In the genomic region with DNA sequence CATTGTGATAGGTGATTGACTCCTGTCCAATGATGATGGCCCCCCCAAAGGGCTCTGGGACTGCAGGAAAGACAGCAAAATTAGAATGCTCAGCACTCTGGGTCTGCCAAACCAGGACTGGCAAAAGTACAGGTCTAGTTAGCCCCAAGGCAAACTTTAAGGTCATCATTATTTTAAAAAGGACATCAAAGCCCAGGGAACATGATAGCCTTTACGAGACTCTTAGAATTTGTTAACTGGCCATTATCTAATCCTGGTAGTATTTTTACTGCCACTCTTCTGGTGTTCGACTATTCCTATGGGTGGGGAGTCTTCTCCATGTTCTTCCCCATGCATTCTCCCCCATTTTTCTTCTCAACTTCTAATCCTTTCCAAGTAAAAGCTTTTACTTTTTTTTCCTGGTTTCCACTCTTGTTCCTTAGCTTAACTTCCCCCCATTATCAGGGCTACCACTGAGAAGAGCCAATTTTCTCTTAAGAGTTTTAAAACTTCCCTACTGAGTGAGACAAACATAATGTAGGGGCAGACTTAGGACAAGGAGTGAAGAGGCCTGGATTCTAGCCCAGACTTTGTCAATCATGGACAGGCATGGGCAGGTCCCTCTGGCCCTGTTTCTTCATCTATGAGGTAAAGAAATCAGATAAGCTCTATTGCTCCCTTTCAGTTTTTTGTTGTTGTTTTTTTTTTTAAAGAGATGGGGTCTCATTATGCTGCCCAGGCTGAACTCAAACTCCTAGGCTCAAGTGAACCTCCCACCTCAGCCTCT, we compare ENCODE assay signal across 20 cellular contexts. TPM values are rescaled to one million over a fixed set of nuclear protein-coding genes. Genes with fewer than 3 reads are reported as not detected.
DNase-seq lines count a peak whose midpoint lies in the region; ATAC-seq and TF ChIP-seq lines count a peak whose summit lies in the region.
"Had no signal": no experiment of that assay in that cellular context is flagged by ENCODE, and none has a peak within 500 bp of the region (broad histone marks: within the 10 kb centered on the region; RNA-seq: fewer than 3 reads in every experiment).

No MANE protein-coding gene starts in this region.

- peaks cover 31% of the 10 kb centered on the region for H3K4me1 Mint-ChIP-seq in activated CD4-positive, alpha-beta memory T cell treated with anti-CD3 and anti-CD28 coated beads, Interleukin-2, amount 10 ng/mL, durations not matched to agents 7 days and 5 days

- no peak overlapping the region for H3K4me3 ChIP-seq in right atrium auricular region
- no peak overlapping the region for H3K4me3 ChIP-seq in uterus
- H3K4me3 ChIP-seq: esophagus squamous epithelium, tibial nerve had no signal

- CTCF ChIA-PET in activated CD4-positive, alpha-beta memory T cell treated with anti-CD3 and anti-CD28 coated beads, Interleukin-2, amount 10 ng/mL, durations not matched to agents 7 days and 5 days (lab: Charles Lee), result interaction anchor here (0.8 to 1.0 kb wide), 2 partner anchors 10 to 31 kb away, joined by 3 read pairs; a partner anchor contains a TSS

- H3K9me3 Mint-ChIP-seq in activated CD4-positive, alpha-beta memory T cell treated with anti-CD3 and anti-CD28 coated beads, Interleukin-2, amount 10 ng/mL, durations not matched to agents 7 days and 5 days, result no peaks in the 10 kb centered on the region
- H3K9me3 Mint-ChIP-seq: activated naive CD8-positive, alpha-beta T cell treated with anti-CD3 and anti-CD28 coated beads, Interleukin-2, amount 10 ng/mL, durations not matched to agents 7 days and 5 days; T-helper 1 cell treated with Interleukin-12 subunit alpha and Interleukin-12 subunit beta and Interleukin-4 antibody, amounts not matched to agents 30 μg/mL and 1 μg/mL, for 36 hours had no signal

- ATAC-seq in Right ventricle myocardium inferior (peak; percentile 67), left ventricle myocardium superior (peak; percentile 73)
- ATAC-seq: activated CD4-positive, CD25-positive, alpha-beta regulatory T cell treated with anti-CD3 and anti-CD28 coated beads, Interleukin-2, amount 50 U/mL, for 24 hours; sciatic nerve had no signal

- POLR2A ChIA-PET in activated CD4-positive, alpha-beta memory T cell treated with anti-CD3 and anti-CD28 coated beads, Interleukin-2, amount 10 ng/mL, durations not matched to agents 7 days and 5 days (lab: Charles Lee), result interaction anchor here (0.6 kb wide), 1 partner anchor 71 kb away, joined by 3 read pairs; no protein-coding TSS in a partner anchor

- DNase-seq in Right ventricle myocardium inferior (ENCODE audit: missing footprints), result no peak
- no peak for DNase-seq in right atrium auricular region (ENCODE audit: low spot score)
- peak in 1 of 61 donors; percentile 10 for DNase-seq in caudate nucleus (lab: John Stamatoyannopoulos, UW)
- DNase-seq in left ventricle myocardium superior, result no peak
- no peak for DNase-seq in NCI-H748 treated with DMSO at 0.1 percent for 48 hours (lab: John Stamatoyannopoulos, UW)
- no peak for DNase-seq in UCSD-AML1 (lab: John Stamatoyannopoulos, UW; ENCODE audit: unreplicated experiment)
- DNase-seq in activated CD4-positive, alpha-beta memory T cell treated with anti-CD3 and anti-CD28 coated beads, Interleukin-2, amount 10 ng/mL, durations not matched to agents 7 days and 5 days, result no peak
- DNase-seq in uterus, result no peak
- DNase-seq: activated naive CD8-positive, alpha-beta T cell treated with anti-CD3 and anti-CD28 coated beads, Interleukin-2, amount 10 ng/mL, durations not matched to agents 7 days and 5 days; COR-L47; esophagus squamous epithelium; GDM1; NCI-H524; stimulated activated CD4-positive, alpha-beta T cell treated with anti-CD3 and anti-CD28 coated beads, Interleukin-4, amount 100 ng/mL, for 24 hours had no signal

- H3K27ac ChIP-seq in right atrium auricular region (no peak overlapping the region), caudate nucleus (ENCODE audit: low read depth, low read length) (peak overlapping the region; percentile 27), uterus (no peak overlapping the region)
- H3K27ac ChIP-seq: KMS-11, tibial nerve had no signal

- H3K36me3 ChIP-seq in right atrium auricular region, result peaks cover 75% of the 10 kb centered on the region
- H3K36me3 ChIP-seq in uterus, result no peaks in the 10 kb centered on the region

- H3K4me3 Mint-ChIP-seq in activated CD4-positive, alpha-beta memory T cell treated with anti-CD3 and anti-CD28 coated beads, Interleukin-2, amount 10 ng/mL, durations not matched to agents 7 days and 5 days, result no peak overlapping the region
- H3K4me3 Mint-ChIP-seq: activated naive CD8-positive, alpha-beta T cell treated with anti-CD3 and anti-CD28 coated beads, Interleukin-2, amount 10 ng/mL, durations not matched to agents 7 days and 5 days; T-helper 1 cell treated with Interleukin-12 subunit alpha and Interleukin-12 subunit beta and Interleukin-4 antibody, amounts not matched to agents 30 μg/mL and 1 μg/mL, for 36 hours had no signal

- H3K4me1 ChIP-seq in right atrium auricular region (peaks cover 0 to 17% of the 10 kb centered on the region in 2 donors), uterus (no peaks in the 10 kb centered on the region)

- H3K36me3 Mint-ChIP-seq in activated CD4-positive, alpha-beta memory T cell treated with anti-CD3 and anti-CD28 coated beads, Interleukin-2, amount 10 ng/mL, durations not matched to agents 7 days and 5 days (ENCODE audit: low read depth), result peaks cover 73% of the 10 kb centered on the region

- H3K27me3 ChIP-seq in right atrium auricular region (no peaks in the 10 kb centered on the region), uterus (no peaks in the 10 kb centered on the region)
- H3K27me3 ChIP-seq: esophagus squamous epithelium, tibial nerve had no signal

- TF ChIP-seq CTCF in right atrium auricular region (IDR thresholded peaks at IDR 0.05) (no peak), uterus (IDR thresholded peaks at IDR 0.05) (no peak)

- no peak for TF ChIP-seq POLR2A in uterus (IDR thresholded peaks at IDR 0.05)

- intact Hi-C loops in Right ventricle myocardium inferior (cut with DNase I) (no loop called here), left ventricle myocardium superior (cut with micrococcal nuclease) (no loop called here), uterus (cut with DNase I; ENCODE audit: low total_unique reads) (no loop called here)

- H3K9me3 ChIP-seq in right atrium auricular region, result no peaks in the 10 kb centered on the region
- no peaks in the 10 kb centered on the region for H3K9me3 ChIP-seq in uterus
- H3K9me3 ChIP-seq: esophagus squamous epithelium, tibial nerve had no signal

- no peaks in the 10 kb centered on the region for H3K27me3 Mint-ChIP-seq in activated CD4-positive, alpha-beta memory T cell treated with anti-CD3 and anti-CD28 coated beads, Interleukin-2, amount 10 ng/mL, durations not matched to agents 7 days and 5 days
- H3K27me3 Mint-ChIP-seq: activated naive CD8-positive, alpha-beta T cell treated with anti-CD3 and anti-CD28 coated beads, Interleukin-2, amount 10 ng/mL, durations not matched to agents 7 days and 5 days had no signal

- no peak overlapping the region for H3K27ac Mint-ChIP-seq in activated CD4-positive, alpha-beta memory T cell treated with anti-CD3 and anti-CD28 coated beads, Interleukin-2, amount 10 ng/mL, durations not matched to agents 7 days and 5 days
- H3K27ac Mint-ChIP-seq: activated naive CD8-positive, alpha-beta T cell treated with anti-CD3 and anti-CD28 coated beads, Interleukin-2, amount 10 ng/mL, durations not matched to agents 7 days and 5 days; T-helper 1 cell treated with Interleukin-12 subunit alpha and Interleukin-12 subunit beta and Interleukin-4 antibody, amounts not matched to agents 30 μg/mL and 1 μg/mL, for 36 hours had no signal

RNA-seq across cellular contexts. Expression of a gene that starts 7.1 kb away (rescaled TPM):
- total RNA-seq in Right ventricle myocardium inferior (113 TPM), right atrium auricular region (100 to 1,000 TPM; 118 to 133 TPM), left ventricle myocardium superior (126 TPM), uterus (100 to 1,000 TPM in 3 of 4 donors, 10 to 100 TPM in 1; 87.9 to 231 (median 155) TPM)
- total RNA-seq in activated CD4-positive, alpha-beta memory T cell treated with anti-CD3 and anti-CD28 coated beads, Interleukin-2, amount 10 ng/mL, durations not matched to agents 7 days and 5 days, result 100 to 1,000 TPM; 166 to 174 TPM

RNA-seq across cellular contexts. Expression of a gene that starts 7.2 kb away (rescaled TPM):
- total RNA-seq in Right ventricle myocardium inferior, result 12.3 TPM
- total RNA-seq in right atrium auricular region, result 10 to 100 TPM in 1 of 2 donors, 1 to 10 TPM in 1; 9.7 to 11.3 TPM
- 12.8 TPM for total RNA-seq in left ventricle myocardium superior
- 10 to 100 TPM; 49.6 to 51.5 TPM for total RNA-seq in activated CD4-positive, alpha-beta memory T cell treated with anti-CD3 and anti-CD28 coated beads, Interleukin-2, amount 10 ng/mL, durations not matched to agents 7 days and 5 days
- 10 to 100 TPM in 2 of 4 donors, 1 to 10 TPM in 2; 3.6 to 28.5 (median 11.9) TPM for total RNA-seq in uterus

RNA-seq across cellular contexts. Expression of a gene that starts 30.7 kb away (rescaled TPM):
- total RNA-seq in Right ventricle myocardium inferior (1.0 TPM), right atrium auricular region (under 1 TPM; 0.48 to 0.94 TPM), left ventricle myocardium superior (0.94 TPM), uterus (1 to 10 TPM in 2 of 4 donors, under 1 TPM in 2; 0.51 to 6.5 (median 1.2) TPM)
- total RNA-seq in activated CD4-positive, alpha-beta memory T cell treated with anti-CD3 and anti-CD28 coated beads, Interleukin-2, amount 10 ng/mL, durations not matched to agents 7 days and 5 days, result 1 to 10 TPM in 1 of 2 experiments, under 1 TPM in 1; 0.98 to 1.7 TPM
- total RNA-seq: RPMI7951 had no signal

RNA-seq across cellular contexts. Expression of a gene that starts 35.9 kb away (rescaled TPM):
- 14.6 TPM for total RNA-seq in Right ventricle myocardium inferior
- 10 to 100 TPM; 15.0 to 27.3 TPM for total RNA-seq in right atrium auricular region
- total RNA-seq in left ventricle myocardium superior, result 10.9 TPM
- 10 to 100 TPM; 36.0 to 38.6 TPM for total RNA-seq in activated CD4-positive, alpha-beta memory T cell treated with anti-CD3 and anti-CD28 coated beads, Interleukin-2, amount 10 ng/mL, durations not matched to agents 7 days and 5 days
- total RNA-seq in uterus, result 10 to 100 TPM; 11.3 to 43.6 (median 21.2) TPM

RNA-seq across cellular contexts. Expression of a gene that starts 36.3 kb away (rescaled TPM):
- total RNA-seq in Right ventricle myocardium inferior (18.0 TPM), right atrium auricular region (10 to 100 TPM; 12.6 to 18.2 TPM), left ventricle myocardium superior (16.1 TPM), uterus (10 to 100 TPM; 12.0 to 81.5 (median 20.9) TPM)
- 10 to 100 TPM; 45.5 to 50.0 TPM for total RNA-seq in activated CD4-positive, alpha-beta memory T cell treated with anti-CD3 and anti-CD28 coated beads, Interleukin-2, amount 10 ng/mL, durations not matched to agents 7 days and 5 days
